In the genomic region with DNA sequence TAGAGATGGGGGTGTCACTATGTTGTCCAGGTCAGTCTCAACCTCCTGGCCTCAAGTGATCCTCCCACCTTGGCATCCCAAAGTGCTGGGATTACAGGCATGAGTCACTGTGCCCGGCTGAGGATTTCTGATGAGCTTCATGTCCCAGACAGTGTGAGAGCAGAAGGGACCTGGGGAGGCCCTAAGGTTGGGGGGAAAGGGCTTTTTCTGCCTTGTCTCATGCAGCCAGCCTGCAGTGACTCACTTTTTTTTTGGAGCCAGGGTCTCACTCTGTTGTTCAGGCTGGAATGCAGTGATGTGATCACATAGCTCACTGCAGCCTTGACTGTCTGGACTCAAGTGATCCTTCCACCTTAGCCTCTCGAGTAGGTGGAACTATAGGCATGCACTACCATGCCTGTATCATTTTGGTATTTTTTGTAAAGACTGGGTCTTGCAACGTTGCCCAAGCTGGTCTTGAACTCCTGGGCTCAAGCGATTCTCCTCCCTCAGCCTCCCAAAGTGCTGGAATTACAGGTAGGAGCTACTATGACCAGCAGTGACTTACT, we compare ENCODE assay signal across 19 cellular contexts. TPM values are rescaled to one million over a fixed set of nuclear protein-coding genes. Genes with fewer than 3 reads are reported as not detected.
"Had no signal": no experiment of that assay in that cellular context is flagged by ENCODE, and none has a peak within 500 bp of the region (broad histone marks: within the 10 kb centered on the region; RNA-seq: fewer than 3 reads in every experiment).

No MANE protein-coding gene starts in this region.

- H3K36me3 ChIP-seq: adrenal gland, sigmoid colon, upper lobe of right lung had no signal

- H3K4me1 Mint-ChIP-seq: activated naive CD4-positive, alpha-beta T cell treated with anti-CD3 and anti-CD28 coated beads, Interleukin-2, amount 10 ng/mL, durations not matched to agents 7 days and 5 days; central memory CD8-positive, alpha-beta T cell had no signal

- H3K9me3 Mint-ChIP-seq: activated naive CD4-positive, alpha-beta T cell treated with anti-CD3 and anti-CD28 coated beads, Interleukin-2, amount 10 ng/mL, durations not matched to agents 7 days and 5 days; central memory CD8-positive, alpha-beta T cell; dendritic cell treated with granulocyte-macrophage colony-stimulating factor and Interleukin-4, amounts not matched to agents 40 ng/mL and 50 ng/mL, for 4 days had no signal

- H3K4me1 ChIP-seq: adrenal gland, body of pancreas, sigmoid colon had no signal

- H3K36me3 Mint-ChIP-seq: activated naive CD4-positive, alpha-beta T cell treated with anti-CD3 and anti-CD28 coated beads, Interleukin-2, amount 10 ng/mL, durations not matched to agents 7 days and 5 days had no signal

- H3K27ac Mint-ChIP-seq: activated naive CD4-positive, alpha-beta T cell treated with anti-CD3 and anti-CD28 coated beads, Interleukin-2, amount 10 ng/mL, durations not matched to agents 7 days and 5 days; dendritic cell treated with granulocyte-macrophage colony-stimulating factor and Interleukin-4, amounts not matched to agents 40 ng/mL and 50 ng/mL, for 4 days had no signal

- H3K4me3 Mint-ChIP-seq: activated naive CD4-positive, alpha-beta T cell treated with anti-CD3 and anti-CD28 coated beads, Interleukin-2, amount 10 ng/mL, durations not matched to agents 7 days and 5 days; central memory CD8-positive, alpha-beta T cell; dendritic cell treated with granulocyte-macrophage colony-stimulating factor and Interleukin-4, amounts not matched to agents 40 ng/mL and 50 ng/mL, for 4 days; nephron had no signal

- H3K9me3 ChIP-seq: adrenal gland, body of pancreas, upper lobe of right lung had no signal

- ATAC-seq: body of pancreas; left cardiac atrium; stimulated activated naive CD8-positive, alpha-beta T cell treated with anti-CD3 and anti-CD28 coated beads, Interleukin-15, Interleukin-2, amounts not matched to agents 100 U/mL and 50 U/mL, for 24 hours; upper lobe of right lung had no signal

- H3K4me3 ChIP-seq: adrenal gland, body of pancreas, lung, sigmoid colon, upper lobe of right lung had no signal

- H3K27ac ChIP-seq: adrenal gland, body of pancreas, sigmoid colon, upper lobe of right lung, VCaP had no signal

- H3K27me3 ChIP-seq: adrenal gland, body of pancreas, upper lobe of right lung had no signal

- DNase-seq: activated CD4-positive, alpha-beta T cell treated with anti-CD3 and anti-CD28 coated beads for 48 hours; activated CD8-positive, alpha-beta memory T cell treated with anti-CD3 and anti-CD28 coated beads for 24 hours; activated naive CD4-positive, alpha-beta T cell treated with anti-CD3 and anti-CD28 coated beads, Interleukin-2, amount 10 ng/mL, durations not matched to agents 7 days and 5 days; adrenal gland; body of pancreas; hippocampal formation; left cardiac atrium; sigmoid colon; stimulated activated CD4-positive, alpha-beta T cell treated with anti-CD3 and anti-CD28 coated beads, Interleukin-2, amount 100 ng/mL, for 48 hours; stimulated activated naive CD8-positive, alpha-beta T cell treated with anti-CD3 and anti-CD28 coated beads, Interleukin-15, Interleukin-2, amounts not matched to agents 100 U/mL and 50 U/mL, for 24 hours; upper lobe of right lung had no signal

RNA-seq across cellular contexts. Expression of gene COL26A1, which starts 14.6 kb away (rescaled TPM):
- total RNA-seq: epithelial cell of proximal tubule, left cardiac atrium, osteoblast, pulmonary artery endothelial cell, sigmoid colon had no signal
